In the genomic region with DNA sequence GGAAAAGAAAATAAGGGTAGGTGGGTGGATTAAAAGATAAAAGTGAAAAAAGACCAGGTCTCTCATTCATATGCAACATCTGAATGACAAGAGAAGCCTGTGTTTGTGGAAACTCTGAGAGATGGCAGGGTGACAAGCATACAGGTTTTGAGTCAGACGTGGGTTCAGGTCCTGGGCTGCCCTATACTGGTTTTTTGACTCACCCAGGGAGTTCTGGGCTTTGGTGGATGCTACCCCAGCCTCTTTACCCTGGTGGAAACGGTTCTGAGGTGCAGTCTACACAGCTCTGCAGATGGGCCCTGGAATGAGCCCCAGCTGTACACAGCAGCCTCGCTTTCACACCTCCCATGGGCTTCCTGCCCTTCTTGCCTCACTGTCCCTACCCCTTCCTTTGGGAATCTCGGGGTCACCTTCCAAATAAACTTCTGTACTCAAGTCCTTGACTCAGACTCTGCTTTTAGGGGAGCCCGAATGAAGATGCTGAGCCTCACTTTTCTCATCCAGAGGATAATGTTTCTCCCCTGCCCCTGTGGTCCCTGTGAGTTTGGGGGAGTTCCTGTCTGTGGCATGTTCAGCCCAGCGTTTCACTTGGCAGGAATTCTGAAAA, we compare ENCODE assay signal across 9 cellular contexts.
DNase-seq lines count a peak whose midpoint lies in the region; ATAC-seq, FAIRE-seq and TF ChIP-seq lines count a peak whose summit lies in the region.
"Had no signal": no experiment of that assay in that cellular context is flagged by ENCODE, and none has a peak within 500 bp of the region (broad histone marks: within the 10 kb centered on the region; RNA-seq: fewer than 3 reads in every experiment).

No MANE protein-coding gene starts in this region.

- H3K27ac ChIP-seq in right cardiac atrium (ENCODE audit: low read length) (no peak overlapping the region), right atrium auricular region (no peak overlapping the region), thyroid gland (peak overlapping the region; percentile 51 to 90 (median 89))

- WGBS in right cardiac atrium: 53% methylated on average over 6 of the region's 6 CpGs
- 53% methylated on average over 6 of the region's 6 CpGs for WGBS in thyroid gland, 2 donors

- H3K36me3 ChIP-seq in right atrium auricular region (no peaks in the 10 kb centered on the region), thyroid gland (no peaks in the 10 kb centered on the region)

- DNase-seq in right cardiac atrium (no peak), right atrium auricular region (ENCODE audit: low spot score) (no peak), kidney tubule cell (ENCODE audit: low spot score) (peak; percentile 47), thyroid gland (no peak), urothelium cell line (ENCODE audit: low spot score) (no peak), SW 1271 (lab: John Stamatoyannopoulos, UW) (no peak)
- DNase-seq in activated CD8-positive, alpha-beta memory T cell treated with anti-CD3 and anti-CD28 coated beads, Interleukin-2, amount 10 ng/mL, durations not matched to agents 7 days and 5 days: peak; percentile 69

- FAIRE-seq in urothelium cell line (lab: Jason Lieb, UNC): no peak

- H3K4me3 Mint-ChIP-seq in activated CD8-positive, alpha-beta memory T cell treated with anti-CD3 and anti-CD28 coated beads, Interleukin-2, amount 10 ng/mL, durations not matched to agents 7 days and 5 days: no peak overlapping the region

- H3K9me3 ChIP-seq in right cardiac atrium (ENCODE audit: control insufficient read depth, low read length): no peaks in the 10 kb centered on the region
- H3K9me3 ChIP-seq in right atrium auricular region: no peaks in the 10 kb centered on the region
- no peaks in the 10 kb centered on the region for H3K9me3 ChIP-seq in thyroid gland

- H3K4me1 ChIP-seq in right cardiac atrium (ENCODE audit: control insufficient read depth, insufficient read depth, low read length) (no peaks in the 10 kb centered on the region), right atrium auricular region (no peaks in the 10 kb centered on the region), thyroid gland (peaks cover 60 to 71% of the 10 kb centered on the region in 2 donors)

- ATAC-seq in right cardiac atrium: peak; percentile 29 to 40
- peak; percentile 87 for ATAC-seq in activated CD8-positive, alpha-beta memory T cell treated with anti-CD3 and anti-CD28 coated beads, Interleukin-2, amount 10 ng/mL, durations not matched to agents 7 days and 5 days
- ATAC-seq in GM21390 (IDR thresholded peaks at IDR 0.05; ENCODE audit: unreplicated experiment): no peak

- peak overlapping the region; percentile 65 for H3K27ac Mint-ChIP-seq in activated CD8-positive, alpha-beta memory T cell treated with anti-CD3 and anti-CD28 coated beads, Interleukin-2, amount 10 ng/mL, durations not matched to agents 7 days and 5 days

- TF ChIP-seq CTCF in right atrium auricular region (IDR thresholded peaks at IDR 0.05) (no peak), thyroid gland (IDR thresholded peaks at IDR 0.05) (no peak)

- no peak for TF ChIP-seq POLR2A in thyroid gland (IDR thresholded peaks at IDR 0.05)

- peaks cover 43% of the 10 kb centered on the region for H3K4me1 Mint-ChIP-seq in activated CD8-positive, alpha-beta memory T cell treated with anti-CD3 and anti-CD28 coated beads, Interleukin-2, amount 10 ng/mL, durations not matched to agents 7 days and 5 days

- no peak overlapping the region for H3K4me3 ChIP-seq in right cardiac atrium (ENCODE audit: low read length)
- H3K4me3 ChIP-seq in right atrium auricular region: no peak overlapping the region
- no peak overlapping the region for H3K4me3 ChIP-seq in thyroid gland (replicated peaks in 1 of 3)
- H3K4me3 ChIP-seq: coronary artery had no signal

- no peaks in the 10 kb centered on the region for H3K9me3 Mint-ChIP-seq in activated CD8-positive, alpha-beta memory T cell treated with anti-CD3 and anti-CD28 coated beads, Interleukin-2, amount 10 ng/mL, durations not matched to agents 7 days and 5 days (ENCODE audit: low read depth)

- intact Hi-C loops in right cardiac atrium (cut with DNase I) (no loop called here), thyroid gland (cut with DNase I) (no loop called here)

- CTCF ChIA-PET in activated CD8-positive, alpha-beta memory T cell treated with anti-CD3 and anti-CD28 coated beads, Interleukin-2, amount 10 ng/mL, durations not matched to agents 7 days and 5 days (lab: Charles Lee): interaction anchor here (1.3 kb wide), 1 partner anchor 15 kb away, joined by 4 read pairs; no protein-coding TSS in a partner anchor

- H3K27me3 ChIP-seq in right cardiac atrium (ENCODE audit: control insufficient read depth, insufficient read depth) (no peaks in the 10 kb centered on the region), right atrium auricular region (no peaks in the 10 kb centered on the region), thyroid gland (no peaks in the 10 kb centered on the region)

- no peaks in the 10 kb centered on the region for H3K27me3 Mint-ChIP-seq in activated CD8-positive, alpha-beta memory T cell treated with anti-CD3 and anti-CD28 coated beads, Interleukin-2, amount 10 ng/mL, durations not matched to agents 7 days and 5 days

- H3K36me3 Mint-ChIP-seq in activated CD8-positive, alpha-beta memory T cell treated with anti-CD3 and anti-CD28 coated beads, Interleukin-2, amount 10 ng/mL, durations not matched to agents 7 days and 5 days: peaks cover 1% of the 10 kb centered on the region

Comparison
In these comparisons a context has a peak if more than half of its experiments do, and no peak if none do; other contexts are left out.
1. DNase-seq: peak in activated CD8-positive, alpha-beta memory T cell treated with anti-CD3 and anti-CD28 coated beads, Interleukin-2, amount 10 ng/mL, durations not matched to agents 7 days and 5 days (single experiment) and kidney tubule cell (single experiment); none in right cardiac atrium (0 of 3), right atrium auricular region (single experiment), thyroid gland (0 of 2), urothelium cell line (single experiment) and SW 1271 (0 of 2).
2. H3K27ac ChIP-seq: peak in thyroid gland (3 of 3); none in right cardiac atrium (single experiment) and right atrium auricular region (0 of 2).